Comparison of ENCODE assay signal across 22 cellular contexts in the genomic region with DNA sequence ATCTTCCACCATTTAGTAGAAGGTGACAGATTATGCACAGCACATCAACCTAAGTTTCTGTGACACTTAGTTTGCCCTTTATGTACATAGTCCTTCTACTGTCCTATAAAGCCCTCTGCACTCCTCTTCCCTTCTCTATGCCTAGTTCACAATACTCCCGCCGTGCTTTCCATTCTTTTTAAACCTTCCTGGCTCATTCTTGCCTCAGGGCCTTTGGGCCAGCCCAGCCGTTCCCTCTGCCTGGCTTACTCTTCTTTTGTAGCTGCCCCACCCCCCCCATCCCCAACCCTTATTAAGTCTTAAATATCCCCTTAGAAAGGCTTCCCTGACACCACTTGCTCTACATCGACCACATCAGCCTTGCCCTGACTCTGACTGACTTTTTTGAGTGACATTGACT. TPM values are rescaled to one million over a fixed set of nuclear protein-coding genes. Genes with fewer than 3 reads are reported as not detected.
"Had no signal": no experiment of that assay in that cellular context is flagged by ENCODE, and none has a peak within 500 bp of the region (broad histone marks: within the 10 kb centered on the region; RNA-seq: fewer than 3 reads in every experiment).

No MANE protein-coding gene starts in this region.

- H3K4me1 ChIP-seq: right lobe of liver had no signal

- H3K36me3 ChIP-seq: adrenal gland, gastrocnemius medialis, right lobe of liver, thyroid gland, WERI-Rb-1 had no signal

- DNase-seq: activated CD4-positive, alpha-beta T cell treated with anti-CD3 and anti-CD28 coated beads for 1 hour; activated CD4-positive, alpha-beta T cell treated with anti-CD3 and anti-CD28 coated beads, Interleukin-2, amount 50 U/mL, for 1 hour; activated naive CD4-positive, alpha-beta T cell; activated T-cell treated with anti-CD3 and anti-CD28 coated beads, Interleukin-2, amount 50 U/mL, for 1 hour; adrenal gland; esophagus squamous epithelium; gastrocnemius medialis; naive thymus-derived CD8-positive, alpha-beta T cell; right lobe of liver; stimulated activated CD4-positive, alpha-beta T cell treated with anti-CD3 and anti-CD28 coated beads, Interleukin-1b, Interleukin-23, amount 100 ng/mL, for 48 hours; substantia nigra; T-helper 1 cell; WERI-Rb-1 had no signal

- H3K27ac Mint-ChIP-seq: activated naive CD8-positive, alpha-beta T cell; activated T-helper 17 cell treated with anti-CD3 and anti-CD28 coated beads, Interleukin-2, amount 50 U/mL, for 72 hours; mesothelial cell of epicardium; naive thymus-derived CD8-positive, alpha-beta T cell; stimulated activated naive CD8-positive, alpha-beta T cell treated with anti-CD3 and anti-CD28 coated beads, Interleukin-15, Interleukin-2, amounts not matched to agents 100 ng/mL and 50 ng/mL, for 24 hours had no signal

- H3K27ac ChIP-seq: adrenal gland, ascending aorta, esophagus squamous epithelium, gastrocnemius medialis, right lobe of liver, skin epidermis, thyroid gland, WERI-Rb-1 had no signal

- H3K27me3 ChIP-seq: adrenal gland, ascending aorta, esophagus squamous epithelium, gastrocnemius medialis, right lobe of liver, thyroid gland had no signal

- H3K4me3 ChIP-seq: adrenal gland, ascending aorta, esophagus squamous epithelium, gastrocnemius medialis, right lobe of liver, skin epidermis, thyroid gland had no signal

- H3K36me3 Mint-ChIP-seq: activated naive CD8-positive, alpha-beta T cell; mesothelial cell of epicardium; naive thymus-derived CD8-positive, alpha-beta T cell had no signal

- H3K4me3 Mint-ChIP-seq: activated naive CD8-positive, alpha-beta T cell; activated T-helper 17 cell treated with anti-CD3 and anti-CD28 coated beads, Interleukin-2, amount 50 U/mL, for 72 hours; central memory CD8-positive, alpha-beta T cell; mesothelial cell of epicardium; naive thymus-derived CD8-positive, alpha-beta T cell; stimulated activated naive CD8-positive, alpha-beta T cell treated with anti-CD3 and anti-CD28 coated beads, Interleukin-15, Interleukin-2, amounts not matched to agents 100 ng/mL and 50 ng/mL, for 24 hours had no signal

- H3K4me1 Mint-ChIP-seq: central memory CD8-positive, alpha-beta T cell; naive thymus-derived CD8-positive, alpha-beta T cell had no signal

- H3K9me3 Mint-ChIP-seq: activated T-helper 17 cell treated with anti-CD3 and anti-CD28 coated beads, Interleukin-2, amount 50 U/mL, for 72 hours; central memory CD8-positive, alpha-beta T cell; mesothelial cell of epicardium; naive thymus-derived CD8-positive, alpha-beta T cell; stimulated activated naive CD8-positive, alpha-beta T cell treated with anti-CD3 and anti-CD28 coated beads, Interleukin-15, Interleukin-2, amounts not matched to agents 100 ng/mL and 50 ng/mL, for 24 hours had no signal

- ATAC-seq: activated T-helper 17 cell treated with anti-CD3 and anti-CD28 coated beads, Interleukin-2, amount 50 U/mL, for 72 hours; gastrocnemius medialis; left lobe of liver; naive thymus-derived CD8-positive, alpha-beta T cell; right lobe of liver had no signal

- H3K9me3 ChIP-seq: adrenal gland, ascending aorta, esophagus squamous epithelium, gastrocnemius medialis, right lobe of liver, thyroid gland had no signal

RNA-seq across cellular contexts. Expression of a gene that starts 33.0 kb away (rescaled TPM):
- total RNA-seq: naive thymus-derived CD8-positive, alpha-beta T cell had no signal
